Comparison of ENCODE assay signal across 8 cellular contexts in the genomic region with DNA sequence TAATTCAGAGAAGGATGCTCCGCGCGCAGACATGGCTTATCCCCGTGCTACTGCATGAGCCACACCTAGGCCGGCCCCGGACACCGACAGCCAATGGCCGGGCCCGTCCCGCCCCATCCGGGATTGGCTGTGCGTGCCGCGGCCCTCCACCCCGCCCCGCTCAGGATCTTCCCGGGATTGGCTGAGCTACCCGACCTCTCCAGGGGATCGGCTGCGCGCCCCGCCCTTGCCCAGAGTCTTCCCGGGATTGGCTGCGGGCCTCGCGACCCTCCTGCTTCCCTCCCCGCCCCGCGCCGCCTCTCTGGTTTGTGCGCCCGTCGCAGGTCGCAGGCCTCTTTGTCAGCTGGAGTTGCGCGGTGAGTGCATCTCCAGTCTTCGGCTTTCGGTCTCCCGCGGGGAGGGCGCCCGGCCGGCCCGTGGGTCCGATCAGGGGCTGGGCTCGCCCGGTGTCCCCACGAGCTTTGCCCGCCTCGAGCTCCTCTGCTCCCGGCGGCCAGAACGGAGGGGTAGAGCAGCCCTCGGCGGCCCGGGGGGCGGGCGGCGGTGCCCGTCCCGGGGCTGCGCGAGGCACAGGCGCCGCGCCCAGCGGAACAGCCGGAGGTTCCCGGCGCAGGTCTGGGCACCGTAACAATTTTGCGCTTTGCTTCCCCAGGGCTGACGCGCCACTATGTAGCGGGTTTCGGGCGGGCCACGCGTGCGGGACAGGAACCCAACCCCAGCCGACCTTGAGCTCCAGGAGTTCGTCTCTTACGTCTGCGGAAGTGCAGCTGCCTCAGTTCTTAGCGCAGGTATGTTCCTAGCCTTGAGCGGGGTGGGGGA. TPM values are rescaled to one million over a fixed set of nuclear protein-coding genes. Genes with fewer than 3 reads are reported as not detected.
DNase-seq lines count a peak whose midpoint lies in the region; ATAC-seq and TF ChIP-seq lines count a peak whose summit lies in the region.

No MANE protein-coding gene starts in this region.

- no peak for TF ChIP-seq CTCF in choroid plexus epithelial cell (conservative IDR thresholded peaks at IDR 0.05; ENCODE audit: low read depth, low read length)

- intact Hi-C loops in activated CD4-positive, alpha-beta T cell treated with anti-CD3 and anti-CD28 coated beads for 36 hours (cut with DNase I, micrococcal nuclease) = loop anchor here (1.0 to 10.0 kb wide), 15 partner anchors 10 to 1520 kb away; a partner anchor contains a TSS

- DNase-seq in AML-193 (lab: John Stamatoyannopoulos, UW) = peak; percentile 49 to 77
- DNase-seq in NCI-H446 treated with DMSO at 0.1 percent for 48 hours (lab: John Stamatoyannopoulos, UW) = peak; percentile 89
- DNase-seq in activated CD4-positive, alpha-beta T cell treated with anti-CD3 and anti-CD28 coated beads for 36 hours = peak; percentile 98
- peak; percentile 98 for DNase-seq in choroid plexus epithelial cell (ENCODE audit: low read depth)
- DNase-seq in kidney glomerular epithelial cell (lab: John Stamatoyannopoulos, UW) = peak; percentile 92
- peak; percentile 95 to 97 for DNase-seq in stimulated activated CD4-positive, alpha-beta T cell treated with anti-CD3 and anti-CD28 coated beads, Interleukin-15, amount 100 ng/mL, for 48 hours (ENCODE audit: low read depth in 2 of 2)

- peak; percentile 83 for ATAC-seq in HG03378 (IDR thresholded peaks at IDR 0.05; ENCODE audit: unreplicated experiment)
- peak; percentile 96 for ATAC-seq in activated CD4-positive, alpha-beta T cell treated with anti-CD3 and anti-CD28 coated beads for 36 hours

- H3K9me3 Mint-ChIP-seq in activated CD4-positive, alpha-beta T cell treated with anti-CD3 and anti-CD28 coated beads for 36 hours (ENCODE audit: low read depth) = no peaks in the 10 kb centered on the region

- POLR2A ChIA-PET in activated CD4-positive, alpha-beta T cell treated with anti-CD3 and anti-CD28 coated beads for 36 hours (lab: Charles Lee) = interaction anchor here (0.7 to 2.7 kb wide), 8 partner anchors 9 to 1351 kb away, joined by 3 to 22 read pairs (median 3); a partner anchor contains a TSS

- H3K4me3 ChIP-seq in choroid plexus epithelial cell (ENCODE audit: low read depth, low read length) = peak overlapping the region; percentile 79

- H3K36me3 Mint-ChIP-seq in activated CD4-positive, alpha-beta T cell treated with anti-CD3 and anti-CD28 coated beads for 36 hours (ENCODE audit: low read depth) = peaks cover 40% of the 10 kb centered on the region

- peak overlapping the region; percentile 90 for H3K4me3 Mint-ChIP-seq in activated CD4-positive, alpha-beta T cell treated with anti-CD3 and anti-CD28 coated beads for 36 hours

- peak; percentile 99 for TF ChIP-seq POLR2A in GM19099 (IDR thresholded peaks at IDR 0.05; ENCODE audit: extremely low read depth, insufficient read length, low read depth)

- H3K27me3 Mint-ChIP-seq in activated CD4-positive, alpha-beta T cell treated with anti-CD3 and anti-CD28 coated beads for 36 hours = no peaks in the 10 kb centered on the region

- peak overlapping the region; percentile 99 for H3K27ac Mint-ChIP-seq in activated CD4-positive, alpha-beta T cell treated with anti-CD3 and anti-CD28 coated beads for 36 hours

- H3K4me1 Mint-ChIP-seq in activated CD4-positive, alpha-beta T cell treated with anti-CD3 and anti-CD28 coated beads for 36 hours = peaks cover 43% of the 10 kb centered on the region

- CTCF ChIA-PET in activated CD4-positive, alpha-beta T cell treated with anti-CD3 and anti-CD28 coated beads for 36 hours (lab: Charles Lee) = interaction anchor here (0.6 to 1.4 kb wide), 7 partner anchors 9 to 391 kb away, joined by 3 to 4 read pairs (median 3); no protein-coding TSS in a partner anchor

RNA-seq across cellular contexts. Expression of a gene that starts 38.8 kb away (rescaled TPM):
- total RNA-seq in activated CD4-positive, alpha-beta T cell treated with anti-CD3 and anti-CD28 coated beads for 36 hours = under 1 TPM; 0.14 to 0.67 TPM

RNA-seq across cellular contexts. Expression of a gene that starts 53.3 kb away (rescaled TPM):
- 1 to 10 TPM; 4.3 to 5.4 TPM for total RNA-seq in activated CD4-positive, alpha-beta T cell treated with anti-CD3 and anti-CD28 coated beads for 36 hours

Comparison
In these comparisons a context has a peak if more than half of its experiments do, and no peak if none do; other contexts are left out.
1. Peak in every context shown above with its lines: DNase-seq, ATAC-seq and H3K4me3 ChIP-seq.